Comparison of ENCODE assay signal across 8 cellular contexts in the genomic region with DNA sequence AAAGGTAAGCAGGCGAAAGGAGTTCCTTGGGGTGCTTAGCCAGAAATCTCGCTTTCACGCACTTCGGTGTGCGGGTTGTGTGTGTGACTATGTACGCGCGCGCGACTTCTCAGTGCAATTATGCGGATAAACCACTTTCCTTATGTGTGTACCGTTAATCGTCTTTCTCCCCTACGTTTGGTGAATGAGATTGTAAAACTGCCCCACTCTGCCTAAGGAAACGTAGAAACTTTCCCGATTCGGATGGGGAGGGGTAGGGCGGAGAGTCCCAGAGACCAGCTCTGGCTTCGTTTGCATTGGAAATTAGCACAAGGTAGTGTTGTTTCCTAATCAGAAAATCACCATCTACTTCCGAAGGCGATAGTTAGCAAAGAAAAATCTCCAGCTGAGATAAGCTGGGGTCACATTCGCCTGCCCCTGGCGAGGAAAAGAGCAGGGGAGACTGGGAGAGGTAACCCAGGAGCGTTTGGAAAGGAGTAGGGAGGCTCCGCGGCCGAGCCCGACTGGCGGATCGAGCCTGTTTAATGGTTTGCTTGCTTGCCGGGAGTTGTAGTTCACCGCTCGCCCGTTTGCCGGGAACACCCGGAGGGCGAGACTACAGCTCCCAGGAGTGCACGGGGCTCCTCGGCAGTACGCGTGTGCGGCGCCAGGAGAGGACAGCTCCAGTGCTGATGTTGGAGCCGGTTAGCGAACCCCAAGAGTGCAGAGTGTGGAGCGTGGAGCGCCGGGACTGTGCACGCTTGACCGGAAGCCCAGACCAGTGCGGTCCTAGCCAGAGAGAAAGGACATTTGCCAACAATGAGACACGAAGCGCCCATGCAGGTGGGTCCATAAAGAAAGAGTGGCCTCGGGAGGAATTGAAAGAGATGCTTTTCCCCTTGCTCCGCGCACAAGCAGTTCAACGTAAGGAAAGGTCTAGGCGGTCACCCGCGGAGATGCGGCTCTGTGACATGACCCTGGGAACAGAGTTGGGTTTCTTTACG. TPM values are rescaled to one million over a fixed set of nuclear protein-coding genes. Genes with fewer than 3 reads are reported as not detected.
DNase-seq lines count a peak whose midpoint lies in the region; ATAC-seq and TF ChIP-seq lines count a peak whose summit lies in the region.

RAB3C (plus strand) TSS at position 665 of the 983 bp plus-strand sequence; CDS start at position 799, 134 bp downstream.

- H3K27me3 ChIP-seq in mesendoderm (ENCODE audit: insufficient read depth, low read length, poor library complexity), result no peaks in the 10 kb centered on the region

- no peak within 1 kb of the TSS for H3K27ac ChIP-seq in mesendoderm (ENCODE audit: low read depth, low read length)

- ATAC-seq in HG03342 (IDR thresholded peaks at IDR 0.05; ENCODE audit: unreplicated experiment), result peak; percentile 100

- no peak within 1 kb of the TSS for H3K23ac ChIP-seq in mesendoderm (ENCODE audit: low read length)

- no peak within 1 kb of the TSS for H4K8ac ChIP-seq in mesendoderm (ENCODE audit: low read depth, low read length)

- H2AK5ac ChIP-seq in mesendoderm (ENCODE audit: low read length), result no peak within 1 kb of the TSS

- no CpG with 5 or more reads among the region's 62 CpGs for WGBS in mesendoderm (ENCODE audit: extremely low coverage, insufficient coverage, low lambda C conversion rate)

- H3K9ac ChIP-seq in mesendoderm (ENCODE audit: low read length), result peak within 1 kb of the TSS; percentile 57

- peaks cover 3% of the 10 kb centered on the region for H3K4me1 ChIP-seq in mesendoderm (ENCODE audit: control insufficient read depth, low read depth, low read length)

- TF ChIP-seq CTCF in epithelial cell of esophagus (IDR thresholded peaks at IDR 0.05; ENCODE audit: insufficient read depth, low read depth, low read length, missing control alignments), result peak; percentile 6

- no peak within 1 kb of the TSS for H3K4ac ChIP-seq in mesendoderm (ENCODE audit: low read depth, low read length)

- H3K4me3 ChIP-seq in epithelial cell of esophagus (ENCODE audit: low read length), result peak within 1 kb of the TSS; percentile 72
- peak within 1 kb of the TSS; percentile 83 for H3K4me3 ChIP-seq in mesendoderm (ENCODE audit: low read length)

- H3K79me1 ChIP-seq in mesendoderm (ENCODE audit: low read length), result no peaks in the 10 kb centered on the region

- no peak within 1 kb of the TSS for H2BK15ac ChIP-seq in mesendoderm (replicated peaks; ENCODE audit: low read depth)

- no peak within 1 kb of the TSS for H2BK120ac ChIP-seq in mesendoderm (ENCODE audit: low read depth, low read length)

- peak; percentile 94 for DNase-seq in CD1c-positive myeloid dendritic cell (ENCODE audit: extremely low spot score)
- peak; percentile 52 for DNase-seq in GM19240 (ENCODE audit: insufficient read length, low spot score)
- peak; percentile 96 for DNase-seq in NCI-H345 (lab: John Stamatoyannopoulos, UW)
- DNase-seq in activated CD4-positive, alpha-beta T cell treated with anti-CD3 and anti-CD28 coated beads, Interleukin-2, amount 50 U/mL, for 48 hours, result peak; percentile 58 to 69
- DNase-seq in epithelial cell of esophagus (ENCODE audit: low read depth), result peak; percentile 97
- peak; percentile 98 for DNase-seq in mesendoderm
- peak; percentile 2 for DNase-seq in stimulated activated CD8-positive, alpha-beta memory T cell treated with anti-CD3 and anti-CD28 coated beads, Interleukin-15, amount 100 ng/mL, for 24 hours (ENCODE audit: low read depth)

- H2BK5ac ChIP-seq in mesendoderm (ENCODE audit: low read length), result no peak within 1 kb of the TSS

- H3K56ac ChIP-seq in mesendoderm (ENCODE audit: low read length), result peak within 1 kb of the TSS; percentile 77

- no peak within 1 kb of the TSS for H3K18ac ChIP-seq in mesendoderm (ENCODE audit: low read length)

- H3K79me2 ChIP-seq in mesendoderm (ENCODE audit: control insufficient read depth, insufficient read depth, low read length), result no peaks in the 10 kb centered on the region

- peak within 1 kb of the TSS; percentile 97 for H3K4me2 ChIP-seq in mesendoderm (ENCODE audit: low read length)

- H4K5ac ChIP-seq in mesendoderm (ENCODE audit: low read length), result no peak within 1 kb of the TSS

- H3K36me3 ChIP-seq in mesendoderm (ENCODE audit: control insufficient read depth, insufficient read depth, low read length), result no peaks in the 10 kb centered on the region

RNA-seq across cellular contexts. Expression of gene RAB3C, which starts in this region (rescaled TPM):
- polyA plus RNA-seq in mesendoderm (2013, experiment 1 of 2), result 5.6 TPM
- polyA plus RNA-seq in mesendoderm (2013, experiment 2 of 2), result 4.1 TPM

Comparison
In these comparisons a context has a peak if more than half of its experiments do, and no peak if none do; other contexts are left out.
1. DNase-seq: peak in every context shown above with its lines; median percentile 98 in mesendoderm; 97 in epithelial cell of esophagus; 96 in NCI-H345; 94 in CD1c-positive myeloid dendritic cell; 64 in activated CD4-positive, alpha-beta T cell treated with anti-CD3 and anti-CD28 coated beads, Interleukin-2, amount 50 U/mL, for 48 hours; 52 in GM19240; 2 in stimulated activated CD8-positive, alpha-beta memory T cell treated with anti-CD3 and anti-CD28 coated beads, Interleukin-15, amount 100 ng/mL, for 24 hours.